Comparison of ENCODE assay signal across 8 cellular contexts in genomic region chr15:67120839-67121540, GRCh38. TPM values are rescaled to one million over a fixed set of nuclear protein-coding genes. Genes with fewer than 3 reads are reported as not detected.
DNase-seq lines count a peak whose midpoint lies in the region; ATAC-seq and TF ChIP-seq lines count a peak whose summit lies in the region.

No MANE protein-coding gene starts in this region.

- H3K4me2 ChIP-seq in HCT116 (ENCODE audit: low read length): peak overlapping the region; percentile 39

- H3K9ac ChIP-seq in HCT116 (ENCODE audit: low read length): peak overlapping the region; percentile 70

- WGBS in adipose tissue, 3 donors: 9 to 28% (median 11%) methylated on average over 24 to 25 of the region's 25 CpGs

- H3K36me3 ChIP-seq in CD4-positive, alpha-beta memory T cell (ENCODE audit: insufficient read depth, low read length): no peaks in the 10 kb centered on the region
- peaks cover 0 to 2% of the 10 kb centered on the region in 2 experiments; a peak in 1 of 4 replicates for H3K36me3 ChIP-seq in HCT116 (ENCODE audit: control insufficient read depth in 1 of 2, insufficient read depth in 2 of 2, low read length in 2 of 2)

- H3K79me2 ChIP-seq in HCT116 (ENCODE audit: insufficient read depth, low read length): peaks cover 99% of the 10 kb centered on the region

- H3K27ac ChIP-seq in CD4-positive, alpha-beta memory T cell (ENCODE audit: low read depth, low read length): peak overlapping the region; percentile 80
- peak overlapping the region; percentile 44 for H3K27ac ChIP-seq in HCT116 (ENCODE audit: low read depth, low read length)
- H3K27ac ChIP-seq in adipose tissue (ENCODE audit: low read depth, low read length): peak overlapping the region; percentile 75

- intact Hi-C loops in CD4-positive, alpha-beta memory T cell (cut with micrococcal nuclease): loop anchor here (1.0 to 2.0 kb wide), 2 partner anchors 20 to 52 kb away; no protein-coding TSS in a partner anchor
- intact Hi-C loops in HCT116 (cut with micrococcal nuclease): no loop called here
- intact Hi-C loops in left ventricle myocardium superior (cut with micrococcal nuclease): no loop called here

- ATAC-seq in HCT116 (no peak), T-cell (replicated peaks in 1 of 4) (peak; percentile 83 to 92 (median 88)), left ventricle myocardium superior (peak; percentile 85)

- H3K9me2 ChIP-seq in HCT116 (ENCODE audit: insufficient read depth): no peaks in the 10 kb centered on the region

- TF ChIP-seq POLR2A in HCT116 (IDR thresholded peaks at IDR 0.05; ENCODE audit: borderline replicate concordance, extremely low read depth, insufficient read depth, insufficient read length): no peak

- H4K20me1 ChIP-seq in HCT116 (ENCODE audit: insufficient read depth): no peaks in the 10 kb centered on the region

- no peaks in the 10 kb centered on the region for H3K27me3 ChIP-seq in CD4-positive, alpha-beta memory T cell (ENCODE audit: insufficient read depth, low read length)
- H3K27me3 ChIP-seq in HCT116 (ENCODE audit: insufficient read depth, low read length): no peaks in the 10 kb centered on the region

- RAD21 ChIA-PET in HCT116 (lab: Charles Lee; ENCODE audit: low non-redundant PET in 1 of 2, low total read pairs in 2 of 2, uncharacterized antibody in 2 of 2, unreplicated experiment in 2 of 2): no interaction called here

- POLR2A ChIA-PET in CD4-positive, alpha-beta memory T cell (lab: Charles Lee; ENCODE audit: partially characterized antibody): interaction anchor here (0.7 to 15.7 kb wide), 20 partner anchors 10 to 133 kb away, joined by 3 to 167 read pairs (median 6); partner anchors contain the start of genes AAGAB, IQCH and SMAD3
- POLR2A ChIA-PET in HCT116 (lab: Charles Lee) (interaction anchor here (1.3 to 1.5 kb wide), 2 partner anchors 10 to 29 kb away, joined by 3 read pairs; no protein-coding TSS in a partner anchor), T-cell (lab: Charles Lee) (interaction anchor here (0.6 to 1.3 kb wide), 7 partner anchors 13 to 52 kb away, joined by 3 to 8 read pairs (median 4); no protein-coding TSS in a partner anchor)

- no peak overlapping the region for H2AFZ ChIP-seq in HCT116 (ENCODE audit: low read depth, low read length, poor library complexity, severe bottlenecking)

- DNase-seq in CD4-positive, alpha-beta memory T cell: peak; percentile 84 to 96 (median 87)
- DNase-seq in HCT116 (ENCODE audit: low read depth, low spot score) (no peak), T-cell (peak; percentile 54 to 90 (median 82)), left ventricle myocardium superior (peak; percentile 92), skeletal muscle cell (ENCODE audit: low read depth) (peak; percentile 91), NCI-H2196 treated with DMSO at 0.1 percent for 48 hours (lab: John Stamatoyannopoulos, UW; ENCODE audit: unreplicated experiment) (no peak), NCI-H510A (lab: John Stamatoyannopoulos, UW) (no peak)

- H3K4me1 Mint-ChIP-seq in CD4-positive, alpha-beta memory T cell: peaks cover 63 to 99% (median 90%) of the 10 kb centered on the region in 4 donors
- H3K4me1 Mint-ChIP-seq in T-cell: peaks cover 76 to 97% (median 94%) of the 10 kb centered on the region in 3 donors

- H3K4me3 ChIP-seq in CD4-positive, alpha-beta memory T cell (ENCODE audit: low read length in 2 of 2): peak overlapping the region in 1 of 2 donors; percentile 45
- H3K4me3 ChIP-seq in HCT116 (replicated peaks in 1 of 2; ENCODE audit: low read depth in 1 of 2, low read length in 2 of 2): no peak overlapping the region
- no peak overlapping the region for H3K4me3 ChIP-seq in skeletal muscle cell (ENCODE audit: low read depth, low read length)

- TF ChIP-seq CTCF in HCT116 (IDR thresholded peaks at IDR 0.05 in 2 of 3, conservative IDR thresholded peaks at IDR 0.05 in 1 of 3; ENCODE audit: borderline replicate concordance in 1 of 3, insufficient read depth in 1 of 3, low read depth in 2 of 3, low read length in 2 of 3): no peak

- no TSS peak for BruUV-seq in HCT116 (replicated peaks; lab: Mats Ljungman, UMichigan)

- peak overlapping the region; percentile 92 to 100 (median 98) for H3K27ac Mint-ChIP-seq in CD4-positive, alpha-beta memory T cell
- H3K27ac Mint-ChIP-seq in T-cell: peak overlapping the region; percentile 93 to 97

- H3K9me3 Mint-ChIP-seq in CD4-positive, alpha-beta memory T cell: no peaks in the 10 kb centered on the region
- no peaks in the 10 kb centered on the region for H3K9me3 Mint-ChIP-seq in T-cell

- CTCF ChIA-PET in CD4-positive, alpha-beta memory T cell (lab: Charles Lee; ENCODE audit: partially characterized antibody): interaction anchor here (1.1 to 1.5 kb wide), 5 partner anchors 10 to 52 kb away, joined by 3 to 5 read pairs (median 4); no protein-coding TSS in a partner anchor
- CTCF ChIA-PET in HCT116 (lab: Charles Lee) (interaction anchor here (4.3 kb wide), 1 partner anchor 174 kb away, joined by 13 read pairs; no protein-coding TSS in a partner anchor), T-cell (lab: Charles Lee) (interaction anchor here in 1 of 2 donors (0.9 to 1.2 kb wide), 3 partner anchors 14 to 35 kb away, joined by 3 to 5 read pairs (median 4); no protein-coding TSS in a partner anchor)

- peaks cover 4 to 15% of the 10 kb centered on the region in 2 donors for H3K36me3 Mint-ChIP-seq in CD4-positive, alpha-beta memory T cell
- H3K36me3 Mint-ChIP-seq in T-cell: peaks cover 24% of the 10 kb centered on the region

- peak overlapping the region; percentile 74 to 87 (median 82) for H3K4me3 Mint-ChIP-seq in CD4-positive, alpha-beta memory T cell
- peak overlapping the region; percentile 55 to 87 (median 76) for H3K4me3 Mint-ChIP-seq in T-cell

- TF ChIP-seq RAD21 in HCT116 (IDR thresholded peaks at IDR 0.05; ENCODE audit: low read depth): no peak

- H3K4me1 ChIP-seq in CD4-positive, alpha-beta memory T cell (ENCODE audit: insufficient read depth, low read length): peaks cover 100% of the 10 kb centered on the region
- H3K4me1 ChIP-seq in HCT116 (ENCODE audit: control insufficient read depth in 1 of 2, insufficient read depth in 2 of 2, low read length in 2 of 2): peaks cover 91 to 100% of the 10 kb centered on the region in 2 experiments

- no peaks in the 10 kb centered on the region for H3K9me3 ChIP-seq in CD4-positive, alpha-beta memory T cell (ENCODE audit: control insufficient read depth in 1 of 2, low read length in 2 of 2)
- no peaks in the 10 kb centered on the region for H3K9me3 ChIP-seq in HCT116 (ENCODE audit: control insufficient read depth in 1 of 2, insufficient read depth in 1 of 2, low read depth in 1 of 2, low read length in 2 of 2)

- no peaks in the 10 kb centered on the region for H3K27me3 Mint-ChIP-seq in CD4-positive, alpha-beta memory T cell
- no peaks in the 10 kb centered on the region for H3K27me3 Mint-ChIP-seq in T-cell

TF ChIP-seq in HCT116, 20 proteins besides CTCF, POLR2A, EP300 and RAD21:
- TF ChIP-seq ATF3 (IDR thresholded peaks at IDR 0.05) (no peak), TCF7L2 (IDR thresholded peaks at IDR 0.05; ENCODE audit: borderline replicate concordance, extremely low read depth, insufficient read depth, insufficient read length) (peak; percentile 81), POLR2AphosphoS5 (IDR thresholded peaks at IDR 0.05; ENCODE audit: low read depth, low read length) (0 out of 2 replicates have a peak, but pooled peaks have one; percentile 14), ZBTB33 (IDR thresholded peaks at IDR 0.05; ENCODE audit: extremely low read depth, insufficient replicate concordance, low read length) (no peak), SP1 (IDR thresholded peaks at IDR 0.05; ENCODE audit: low read depth) (no peak), ELF1 (IDR thresholded peaks at IDR 0.05; ENCODE audit: borderline replicate concordance, low read depth) (no peak), SIN3A (IDR thresholded peaks at IDR 0.05; ENCODE audit: low read depth) (no peak), JUND (IDR thresholded peaks at IDR 0.05) (no peak)

RNA-seq across cellular contexts. Expression of gene SMAD3, which starts 55.6 kb away (rescaled TPM):
- total RNA-seq in CD4-positive, alpha-beta memory T cell: 100 to 1,000 TPM; 189 to 197 TPM
- 10 to 100 TPM; 14.6 to 31.9 TPM for polyA plus RNA-seq in CD4-positive, alpha-beta memory T cell
- total RNA-seq in HCT116 (2021; ENCODE audit: unreplicated experiment): 89.2 TPM
- 54.4 and 57.6 TPM in 2 replicates for polyA plus RNA-seq in HCT116 (2012)
- total RNA-seq in T-cell: 100 to 1,000 TPM in 3 of 5 donors, 10 to 100 TPM in 2; 55.4 to 159 (median 110) TPM
- polyA plus RNA-seq in adipose tissue: 10 to 100 TPM in 2 of 3 donors, 1 to 10 TPM in 1; 8.5 to 45.3 (median 27.7) TPM
- 16.7 TPM for total RNA-seq in left ventricle myocardium superior

Comparison
In these comparisons a context has a peak if more than half of its experiments do, and no peak if none do; other contexts are left out.
1. DNase-seq: peak in CD4-positive, alpha-beta memory T cell (5 of 5), T-cell (34 of 34), left ventricle myocardium superior (single experiment) and skeletal muscle cell (single experiment); none in HCT116 (single experiment), NCI-H2196 treated with DMSO at 0.1 percent for 48 hours (single experiment) and NCI-H510A (single experiment).
2. Peak in every context shown above with its lines, with median percentiles within 50 percentile points of each other: H3K27ac ChIP-seq.